Comparison of ENCODE assay signal across 26 cellular contexts in genomic region chr17:64094412-64094811, GRCh38. TPM values are rescaled to one million over a fixed set of nuclear protein-coding genes. Genes with fewer than 3 reads are reported as not detected.
DNase-seq lines count a peak whose midpoint lies in the region; ATAC-seq, FAIRE-seq and TF ChIP-seq lines count a peak whose summit lies in the region.
"Had no signal": no experiment of that assay in that cellular context is flagged by ENCODE, and none has a peak within 500 bp of the region (broad histone marks: within the 10 kb centered on the region; RNA-seq: fewer than 3 reads in every experiment).

No MANE protein-coding gene starts in this region.

- 91 to 92% methylated on average over 7 of the region's 7 CpGs for WGBS in thyroid gland, 2 donors

- ATAC-seq in activated naive CD8-positive, alpha-beta T cell treated with anti-CD3 and anti-CD28 coated beads, Interleukin-2, amount 50 U/mL, for 24 hours, result no peak
- ATAC-seq in activated naive CD4-positive, alpha-beta T cell treated with anti-CD3 and anti-CD28 coated beads, Interleukin-2, amount 50 U/mL, for 72 hours, result no peak
- ATAC-seq: Right ventricle myocardium inferior, sciatic nerve had no signal

- TF ChIP-seq CTCF in MM.1S (IDR thresholded peaks at IDR 0.05; ENCODE audit: low read length), result no peak
- no peak for TF ChIP-seq CTCF in thyroid gland (IDR thresholded peaks at IDR 0.05)

- no peak overlapping the region for H3K4me3 Mint-ChIP-seq in activated naive CD8-positive, alpha-beta T cell treated with anti-CD3 and anti-CD28 coated beads, Interleukin-2, amount 50 U/mL, for 24 hours
- no peak overlapping the region for H3K4me3 Mint-ChIP-seq in activated naive CD8-positive, alpha-beta T cell treated with anti-CD3 and anti-CD28 coated beads for 36 hours
- H3K4me3 Mint-ChIP-seq: activated naive CD8-positive, alpha-beta T cell treated with anti-CD3 and anti-CD28 coated beads, Interleukin-2, amount 10 ng/mL, durations not matched to agents 7 days and 5 days; mesothelial cell of epicardium; neural crest cell had no signal

- TF ChIP-seq POLR2A in thyroid gland (IDR thresholded peaks at IDR 0.05), result no peak

- H3K36me3 ChIP-seq in MM.1S (replicated peaks; ENCODE audit: insufficient read depth, low read length) (peaks cover 15% of the 10 kb centered on the region), thyroid gland (no peaks in the 10 kb centered on the region)

- intact Hi-C loops in thyroid gland (cut with DNase I), result no loop called here

- H3K4me1 ChIP-seq in MM.1S (ENCODE audit: low read length) (peaks cover 97% of the 10 kb centered on the region), thyroid gland (peaks cover 11 to 27% of the 10 kb centered on the region in 2 donors)

- no peak for FAIRE-seq in GM19239 (lab: Jason Lieb, UNC)
- FAIRE-seq: HTR-8/SVneo had no signal

- H3K36me3 Mint-ChIP-seq in activated naive CD8-positive, alpha-beta T cell treated with anti-CD3 and anti-CD28 coated beads, Interleukin-2, amount 50 U/mL, for 24 hours (ENCODE audit: low read depth), result peaks cover 24% of the 10 kb centered on the region
- H3K36me3 Mint-ChIP-seq in activated naive CD8-positive, alpha-beta T cell treated with anti-CD3 and anti-CD28 coated beads for 36 hours, result peaks cover 20% of the 10 kb centered on the region
- peaks cover 6 to 39% of the 10 kb centered on the region in 2 donors for H3K36me3 Mint-ChIP-seq in activated naive CD4-positive, alpha-beta T cell treated with anti-CD3 and anti-CD28 coated beads, Interleukin-2, amount 50 U/mL, for 72 hours

- no peaks in the 10 kb centered on the region for H3K27me3 Mint-ChIP-seq in activated naive CD8-positive, alpha-beta T cell treated with anti-CD3 and anti-CD28 coated beads, Interleukin-2, amount 50 U/mL, for 24 hours
- H3K27me3 Mint-ChIP-seq in activated naive CD8-positive, alpha-beta T cell treated with anti-CD3 and anti-CD28 coated beads for 36 hours, result no peaks in the 10 kb centered on the region
- H3K27me3 Mint-ChIP-seq: activated naive CD8-positive, alpha-beta T cell treated with anti-CD3 and anti-CD28 coated beads, Interleukin-2, amount 10 ng/mL, durations not matched to agents 7 days and 5 days had no signal

- H3K27me3 ChIP-seq in MM.1S (replicated peaks; ENCODE audit: insufficient read depth, low read length), result no peaks in the 10 kb centered on the region
- no peaks in the 10 kb centered on the region for H3K27me3 ChIP-seq in thyroid gland
- H3K27me3 ChIP-seq: suprapubic skin had no signal

- no peaks in the 10 kb centered on the region for H4K20me1 ChIP-seq in MM.1S (ENCODE audit: insufficient read depth, low read length)

- peak overlapping the region; percentile 55 for H3K27ac Mint-ChIP-seq in activated naive CD8-positive, alpha-beta T cell treated with anti-CD3 and anti-CD28 coated beads, Interleukin-2, amount 50 U/mL, for 24 hours
- H3K27ac Mint-ChIP-seq in activated naive CD8-positive, alpha-beta T cell treated with anti-CD3 and anti-CD28 coated beads for 36 hours, result no peak overlapping the region
- peak overlapping the region; percentile 1 to 30 for H3K27ac Mint-ChIP-seq in activated naive CD4-positive, alpha-beta T cell treated with anti-CD3 and anti-CD28 coated beads, Interleukin-2, amount 50 U/mL, for 72 hours
- H3K27ac Mint-ChIP-seq: activated naive CD8-positive, alpha-beta T cell treated with anti-CD3 and anti-CD28 coated beads, Interleukin-2, amount 10 ng/mL, durations not matched to agents 7 days and 5 days; mesothelial cell of epicardium had no signal

- no peak overlapping the region; the same call in 1 of the 2 replicates for H3K9ac ChIP-seq in MM.1S (ENCODE audit: low read length)

- H3F3A ChIP-seq in MM.1S (ENCODE audit: insufficient read depth, low read length), result peaks cover 91% of the 10 kb centered on the region

- H3K4me3 ChIP-seq in MM.1S (ENCODE audit: low read length) (no peak overlapping the region), thyroid gland (replicated peaks in 1 of 3) (no peak overlapping the region)
- H3K4me3 ChIP-seq: suprapubic skin had no signal

- no peaks in the 10 kb centered on the region for H3K9me2 ChIP-seq in MM.1S (replicated peaks; ENCODE audit: insufficient read depth, low read length)

- no peaks in the 10 kb centered on the region for H3K9me3 ChIP-seq in MM.1S (replicated peaks; ENCODE audit: insufficient read depth, low read length)
- H3K9me3 ChIP-seq in thyroid gland, result no peaks in the 10 kb centered on the region
- H3K9me3 ChIP-seq: suprapubic skin had no signal

- peaks cover 100% of the 10 kb centered on the region for H3K79me2 ChIP-seq in MM.1S (ENCODE audit: low read length)

- H3K27ac ChIP-seq in MM.1S (ENCODE audit: low read length) (peak overlapping the region; percentile 98; the same call in 1 of the 2 replicates), thyroid gland (peak overlapping the region; percentile 67 to 79 (median 71))
- H3K27ac ChIP-seq: suprapubic skin had no signal

- no peaks in the 10 kb centered on the region for H3K9me3 Mint-ChIP-seq in activated naive CD8-positive, alpha-beta T cell treated with anti-CD3 and anti-CD28 coated beads, Interleukin-2, amount 50 U/mL, for 24 hours
- H3K9me3 Mint-ChIP-seq in activated naive CD8-positive, alpha-beta T cell treated with anti-CD3 and anti-CD28 coated beads for 36 hours, result no peaks in the 10 kb centered on the region
- H3K9me3 Mint-ChIP-seq in activated naive CD4-positive, alpha-beta T cell treated with anti-CD3 and anti-CD28 coated beads, Interleukin-2, amount 50 U/mL, for 72 hours, result no peaks in the 10 kb centered on the region
- H3K9me3 Mint-ChIP-seq: activated naive CD8-positive, alpha-beta T cell treated with anti-CD3 and anti-CD28 coated beads, Interleukin-2, amount 10 ng/mL, durations not matched to agents 7 days and 5 days; mesothelial cell of epicardium; neural crest cell had no signal

- H3K4me2 ChIP-seq in MM.1S (ENCODE audit: low read depth, low read length), result peak overlapping the region; percentile 82; the same call in 1 of the 2 replicates

- H2AFZ ChIP-seq in MM.1S (ENCODE audit: low read length), result no peak overlapping the region

- DNase-seq in activated naive CD8-positive, alpha-beta T cell treated with anti-CD3 and anti-CD28 coated beads, Interleukin-2, amount 50 U/mL, for 24 hours, result no peak
- DNase-seq in activated naive CD8-positive, alpha-beta T cell treated with anti-CD3 and anti-CD28 coated beads for 36 hours, result no peak
- DNase-seq in MM.1S (no peak), thyroid gland (no peak), GM19239 (ENCODE audit: insufficient read length, low spot score) (no peak)
- no peak for DNase-seq in activated naive CD4-positive, alpha-beta T cell treated with anti-CD3 and anti-CD28 coated beads, Interleukin-2, amount 50 U/mL, for 72 hours (ENCODE audit: low spot score in 2 of 2)
- DNase-seq in stimulated activated CD4-positive, alpha-beta T cell treated with anti-CD3 and anti-CD28 coated beads, Interleukin-4, amount 100 ng/mL, for 24 hours, result no peak
- DNase-seq: activated CD4-positive, alpha-beta T cell treated with anti-CD3 and anti-CD28 coated beads for 48 hours; activated naive CD8-positive, alpha-beta T cell treated with anti-CD3 and anti-CD28 coated beads, Interleukin-2, amount 10 ng/mL, durations not matched to agents 7 days and 5 days; DMS79 treated with DMSO at 0.1 percent for 48 hours; effector CD4-positive, alpha-beta T cell; erythroblast; foreskin fibroblast; Karpas-422; NCI-H1048; NCI-H187; NCI-H748 treated with DMSO at 0.1 percent for 48 hours; posterior cingulate gyrus; stimulated activated CD4-positive, alpha-beta T cell treated with anti-CD3 and anti-CD28 coated beads, Interleukin-15, amount 100 ng/mL, for 24 hours; stimulated activated CD8-positive, alpha-beta memory T cell treated with anti-CD3 and anti-CD28 coated beads, Interleukin-4, amount 100 ng/mL, for 48 hours had no signal

- peaks cover 61% of the 10 kb centered on the region for H3K4me1 Mint-ChIP-seq in activated naive CD8-positive, alpha-beta T cell treated with anti-CD3 and anti-CD28 coated beads, Interleukin-2, amount 50 U/mL, for 24 hours
- peaks cover 23% of the 10 kb centered on the region for H3K4me1 Mint-ChIP-seq in activated naive CD8-positive, alpha-beta T cell treated with anti-CD3 and anti-CD28 coated beads for 36 hours
- H3K4me1 Mint-ChIP-seq: neural crest cell had no signal

RNA-seq across cellular contexts. Expression of gene ERN1, which starts 35.5 kb away (rescaled TPM):
- 1 to 10 TPM; 7.6 to 9.0 TPM for total RNA-seq in activated naive CD8-positive, alpha-beta T cell treated with anti-CD3 and anti-CD28 coated beads for 36 hours
- total RNA-seq in activated naive CD4-positive, alpha-beta T cell treated with anti-CD3 and anti-CD28 coated beads, Interleukin-2, amount 50 U/mL, for 72 hours, result 10 to 100 TPM; 23.7 to 24.1 TPM
- total RNA-seq in thyroid gland, result 10 to 100 TPM in 3 of 4 donors, 1 to 10 TPM in 1; 9.5 to 20.2 (median 12.8) TPM
